Comparison of ENCODE assay signal across 2 cellular contexts in genomic region chr2:120793682-120794403, GRCh38.
TF ChIP-seq lines count a peak whose summit lies in the region.

No MANE protein-coding gene starts in this region.

TF ChIP-seq in HEK293, 187 proteins besides CTCF, POLR2A, EP300 and RAD21:
- peak; percentile 21; the same call in 1 of the 2 replicates for TF ChIP-seq ZBTB20 (tag by site-specific recombination; IDR thresholded peaks at IDR 0.05)
- TF ChIP-seq ZNF610 (tag by site-specific recombination; IDR thresholded peaks at IDR 0.05; ENCODE audit: borderline replicate concordance): no peak
- peak; percentile 62 for TF ChIP-seq KLF1 (tag by site-specific recombination; IDR thresholded peaks at IDR 0.05)
- TF ChIP-seq ZNF341 (tag by site-specific recombination; IDR thresholded peaks at IDR 0.05; ENCODE audit: low read depth): 0 out of 2 replicates have a peak, but pooled peaks have one; percentile 4
- TF ChIP-seq ZFP37 (tag by site-specific recombination; IDR thresholded peaks at IDR 0.05): no peak
- TF ChIP-seq ZIC2 (tag by site-specific recombination; IDR thresholded peaks at IDR 0.05): peak; percentile 17; the same call in 1 of the 2 replicates
- TF ChIP-seq KLF17 (tag by site-specific recombination; IDR thresholded peaks at IDR 0.05): peak; percentile 33; the same call in 1 of the 2 replicates
- TF ChIP-seq GLIS1 (tag by site-specific recombination; IDR thresholded peaks at IDR 0.05): peak; percentile 37; the same call in 1 of the 2 replicates

TF ChIP-seq in HepG2, 621 proteins besides CTCF, POLR2A, EP300 and RAD21:
- TF ChIP-seq THAP7 (CRISPR knock-in tag; IDR thresholded peaks at IDR 0.05) (no peak), ZNF530 (CRISPR knock-in tag; IDR thresholded peaks at IDR 0.05; ENCODE audit: low read depth) (no peak)
